22 cellular contexts compared by ENCODE assay signal in the genomic region with DNA sequence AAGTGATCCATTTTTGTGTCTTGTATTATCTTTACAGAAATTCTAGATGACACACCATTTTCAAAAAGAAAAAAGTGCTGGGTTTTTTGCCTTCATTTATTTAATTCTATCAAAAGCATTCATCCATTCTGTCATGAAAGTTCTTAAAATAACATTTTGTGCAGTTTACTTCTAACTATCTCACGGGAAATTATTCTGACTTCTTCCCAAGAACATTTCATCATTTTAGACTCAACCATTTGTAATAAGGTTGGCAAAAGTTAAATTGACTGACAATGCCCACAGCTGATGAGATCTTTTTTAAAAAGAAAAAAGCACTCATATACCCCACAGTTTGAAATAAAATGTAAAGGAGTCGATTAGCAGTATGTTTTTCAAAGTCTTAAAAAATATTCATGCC.
DNase-seq lines count a peak whose midpoint lies in the region; ATAC-seq lines count a peak whose summit lies in the region.
"Had no signal": no experiment of that assay in that cellular context is flagged by ENCODE, and none has a peak within 500 bp of the region (broad histone marks: within the 10 kb centered on the region; RNA-seq: fewer than 3 reads in every experiment).

No MANE protein-coding gene starts in this region.

- H3K4me3 ChIP-seq in adipocyte (ENCODE audit: low read length), result peak overlapping the region; percentile 62
- H3K4me3 ChIP-seq in naive thymus-derived CD4-positive, alpha-beta T cell (ENCODE audit: low read length), result no peak overlapping the region
- H3K4me3 ChIP-seq: GM23338, SJCRH30 had no signal

- POLR2A ChIA-PET in naive thymus-derived CD4-positive, alpha-beta T cell (lab: Charles Lee), result no interaction called here

- H3K27me3 Mint-ChIP-seq in naive thymus-derived CD4-positive, alpha-beta T cell, result peaks cover 0 to 5% (median 0%) of the 10 kb centered on the region in 5 donors
- H3K27me3 Mint-ChIP-seq: B cell had no signal

- no peak overlapping the region for H3K4me3 Mint-ChIP-seq in naive thymus-derived CD4-positive, alpha-beta T cell
- H3K4me3 Mint-ChIP-seq: B cell, GM23338, IgD-negative memory B cell had no signal

- no peaks in the 10 kb centered on the region for H3K9me3 ChIP-seq in adipocyte (ENCODE audit: control insufficient read depth, low read length)
- no peaks in the 10 kb centered on the region for H3K9me3 ChIP-seq in naive thymus-derived CD4-positive, alpha-beta T cell (ENCODE audit: control insufficient read depth in 2 of 3, low read length in 3 of 3)

- H3K27me3 ChIP-seq in adipocyte (replicated peaks; ENCODE audit: control insufficient read depth, insufficient read depth, low read length), result no peaks in the 10 kb centered on the region
- no peaks in the 10 kb centered on the region for H3K27me3 ChIP-seq in naive thymus-derived CD4-positive, alpha-beta T cell (ENCODE audit: control insufficient read depth in 2 of 2, insufficient read depth in 2 of 2, low read length in 2 of 2)
- H3K27me3 ChIP-seq: SJCRH30 had no signal

- CTCF ChIA-PET in naive thymus-derived CD4-positive, alpha-beta T cell (lab: Charles Lee), result no interaction called here

- H3K36me3 Mint-ChIP-seq in naive thymus-derived CD4-positive, alpha-beta T cell, result peaks cover 0 to 4% (median 3%) of the 10 kb centered on the region in 5 donors
- H3K36me3 Mint-ChIP-seq: IgD-negative memory B cell had no signal

- intact Hi-C loops in left ventricle myocardium superior (cut with micrococcal nuclease), result no loop called here
- intact Hi-C loops in naive thymus-derived CD4-positive, alpha-beta T cell (cut with micrococcal nuclease), result no loop called here

- peaks cover 0 to 13% (median 2%) of the 10 kb centered on the region in 11 donors for H3K9me3 Mint-ChIP-seq in naive thymus-derived CD4-positive, alpha-beta T cell

- ATAC-seq in left ventricle myocardium superior, result peak; percentile 18
- ATAC-seq in HG03159 (IDR thresholded peaks at IDR 0.05; ENCODE audit: unreplicated experiment), result no peak
- no peak for ATAC-seq in naive thymus-derived CD4-positive, alpha-beta T cell
- ATAC-seq: GM23338, PC-3 had no signal

- H3K9ac ChIP-seq in adipocyte (ENCODE audit: low read length), result peak overlapping the region; percentile 78

- DNase-seq in adipocyte (ENCODE audit: low read depth), result peak; percentile 45
- peak; percentile 15 for DNase-seq in dedifferentiated amniotic fluid mesenchymal stem cell (ENCODE audit: extremely low spot score)
- DNase-seq in left ventricle myocardium superior, result no peak
- peak; percentile 44 for DNase-seq in stromal cell of bone marrow (ENCODE audit: low read depth)
- DNase-seq in anterior cingulate cortex (lab: John Stamatoyannopoulos, UW), result no peak
- no peak for DNase-seq in effector CD4-positive, alpha-beta T cell
- no peak for DNase-seq in naive thymus-derived CD4-positive, alpha-beta T cell
- DNase-seq: COR-L47, DMS 273 treated with DMSO at 0.1 percent for 48 hours, HCEC 1CT, Karpas-422, NCI-H1436, NCI-H1930, NCI-H2171, NCI-H526, PC-3, RPMI8226, SJCRH30 had no signal

- H3K36me3 ChIP-seq in adipocyte (ENCODE audit: control insufficient read depth, insufficient read depth, low read length, severe bottlenecking), result no peaks in the 10 kb centered on the region
- no peaks in the 10 kb centered on the region for H3K36me3 ChIP-seq in naive thymus-derived CD4-positive, alpha-beta T cell (ENCODE audit: control insufficient read depth in 2 of 3, insufficient read depth in 3 of 3, low read length in 3 of 3)
- H3K36me3 ChIP-seq: SJCRH30 had no signal

- no peak overlapping the region for H3K27ac Mint-ChIP-seq in naive thymus-derived CD4-positive, alpha-beta T cell
- H3K27ac Mint-ChIP-seq: B cell, GM23338, IgD-negative memory B cell had no signal

- peaks cover 0 to 3% (median 0%) of the 10 kb centered on the region in 7 donors for H3K4me1 Mint-ChIP-seq in naive thymus-derived CD4-positive, alpha-beta T cell

- peaks cover 17% of the 10 kb centered on the region for H3K4me1 ChIP-seq in adipocyte (ENCODE audit: control insufficient read depth, insufficient read depth, low read length)
- H3K4me1 ChIP-seq in naive thymus-derived CD4-positive, alpha-beta T cell (ENCODE audit: control insufficient read depth in 2 of 2, insufficient read depth in 2 of 2, low read length in 2 of 2), result no peaks in the 10 kb centered on the region
- H3K4me1 ChIP-seq: SJCRH30 had no signal

- no peak overlapping the region for H3K27ac ChIP-seq in naive thymus-derived CD4-positive, alpha-beta T cell (ENCODE audit: low read depth, low read length)
- H3K27ac ChIP-seq: SJCRH30 had no signal

Comparison
In these comparisons a context has a peak if more than half of its experiments do, and no peak if none do; other contexts are left out.
1. DNase-seq: peak in adipocyte (single experiment), dedifferentiated amniotic fluid mesenchymal stem cell (single experiment) and stromal cell of bone marrow (single experiment); none in left ventricle myocardium superior (single experiment), anterior cingulate cortex (0 of 58), effector CD4-positive, alpha-beta T cell (single experiment) and naive thymus-derived CD4-positive, alpha-beta T cell (0 of 9).